2 cellular contexts compared by ENCODE assay signal in genomic region chr1:12202190-12202497, GRCh38.
TF ChIP-seq lines count a peak whose summit lies in the region.

No MANE protein-coding gene starts in this region.

TF ChIP-seq in SK-N-SH, 30 proteins besides CTCF, POLR2A, EP300 and RAD21:
- no peak for TF ChIP-seq FOXM1 (IDR thresholded peaks at IDR 0.05; ENCODE audit: low read depth)
- no peak for TF ChIP-seq GABPA (IDR thresholded peaks at IDR 0.05; ENCODE audit: low read depth)
- no peak for TF ChIP-seq TEAD4 (IDR thresholded peaks at IDR 0.05; ENCODE audit: borderline replicate concordance, insufficient read depth)
- TF ChIP-seq EZH2phosphoT487 (IDR thresholded peaks at IDR 0.05; ENCODE audit: borderline replicate concordance, low read depth), result no peak
- no peak for TF ChIP-seq RXRA (IDR thresholded peaks at IDR 0.05; ENCODE audit: borderline replicate concordance, low read depth)
- TF ChIP-seq FOXJ3 (CRISPR knock-in tag; IDR thresholded peaks at IDR 0.05), result no peak
- no peak for TF ChIP-seq GATA2 (CRISPR knock-in tag; IDR thresholded peaks at IDR 0.05)
- no peak for TF ChIP-seq FOSL2 (IDR thresholded peaks at IDR 0.05; ENCODE audit: borderline replicate concordance, low read depth)
- TF ChIP-seq, protein P1, sequence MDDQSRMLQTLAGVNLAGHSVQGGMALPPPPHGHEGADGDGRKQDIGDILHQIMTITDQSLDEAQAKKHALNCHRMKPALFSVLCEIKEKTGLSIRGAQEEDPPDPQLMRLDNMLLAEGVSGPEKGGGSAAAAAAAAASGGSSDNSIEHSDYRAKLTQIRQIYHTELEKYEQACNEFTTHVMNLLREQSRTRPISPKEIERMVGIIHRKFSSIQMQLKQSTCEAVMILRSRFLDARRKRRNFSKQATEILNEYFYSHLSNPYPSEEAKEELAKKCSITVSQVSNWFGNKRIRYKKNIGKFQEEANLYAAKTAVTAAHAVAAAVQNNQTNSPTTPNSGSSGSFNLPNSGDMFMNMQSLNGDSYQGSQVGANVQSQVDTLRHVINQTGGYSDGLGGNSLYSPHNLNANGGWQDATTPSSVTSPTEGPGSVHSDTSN (IDR thresholded peaks at IDR 0.05), result no peak
- TF ChIP-seq MAX (IDR thresholded peaks at IDR 0.05; ENCODE audit: low read depth), result no peak
- TF ChIP-seq, protein P2, sequence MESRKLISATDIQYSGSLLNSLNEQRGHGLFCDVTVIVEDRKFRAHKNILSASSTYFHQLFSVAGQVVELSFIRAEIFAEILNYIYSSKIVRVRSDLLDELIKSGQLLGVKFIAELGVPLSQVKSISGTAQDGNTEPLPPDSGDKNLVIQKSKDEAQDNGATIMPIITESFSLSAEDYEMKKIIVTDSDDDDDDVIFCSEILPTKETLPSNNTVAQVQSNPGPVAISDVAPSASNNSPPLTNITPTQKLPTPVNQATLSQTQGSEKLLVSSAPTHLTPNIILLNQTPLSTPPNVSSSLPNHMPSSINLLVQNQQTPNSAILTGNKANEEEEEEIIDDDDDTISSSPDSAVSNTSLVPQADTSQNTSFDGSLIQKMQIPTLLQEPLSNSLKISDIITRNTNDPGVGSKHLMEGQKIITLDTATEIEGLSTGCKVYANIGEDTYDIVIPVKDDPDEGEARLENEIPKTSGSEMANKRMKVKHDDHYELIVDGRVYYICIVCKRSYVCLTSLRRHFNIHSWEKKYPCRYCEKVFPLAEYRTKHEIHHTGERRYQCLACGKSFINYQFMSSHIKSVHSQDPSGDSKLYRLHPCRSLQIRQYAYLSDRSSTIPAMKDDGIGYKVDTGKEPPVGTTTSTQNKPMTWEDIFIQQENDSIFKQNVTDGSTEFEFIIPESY (IDR thresholded peaks at IDR 0.05; ENCODE audit: borderline replicate concordance, low read depth), result no peak
- TF ChIP-seq MXI1 (IDR thresholded peaks at IDR 0.05; ENCODE audit: low read depth, low read length), result no peak
- TF ChIP-seq, protein P3, sequence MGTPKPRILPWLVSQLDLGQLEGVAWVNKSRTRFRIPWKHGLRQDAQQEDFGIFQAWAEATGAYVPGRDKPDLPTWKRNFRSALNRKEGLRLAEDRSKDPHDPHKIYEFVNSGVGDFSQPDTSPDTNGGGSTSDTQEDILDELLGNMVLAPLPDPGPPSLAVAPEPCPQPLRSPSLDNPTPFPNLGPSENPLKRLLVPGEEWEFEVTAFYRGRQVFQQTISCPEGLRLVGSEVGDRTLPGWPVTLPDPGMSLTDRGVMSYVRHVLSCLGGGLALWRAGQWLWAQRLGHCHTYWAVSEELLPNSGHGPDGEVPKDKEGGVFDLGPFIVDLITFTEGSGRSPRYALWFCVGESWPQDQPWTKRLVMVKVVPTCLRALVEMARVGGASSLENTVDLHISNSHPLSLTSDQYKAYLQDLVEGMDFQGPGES (IDR thresholded peaks at IDR 0.05; ENCODE audit: low read depth, low read length), result no peak

TF ChIP-seq in SK-N-SH treated with all-trans-retinoic acid at 6 μM for 48 hours, 23 proteins besides CTCF, POLR2A, EP300 and RAD21:
- no peak for TF ChIP-seq ZNF70 (CRISPR knock-in tag; IDR thresholded peaks at IDR 0.05)
- TF ChIP-seq, protein P4, sequence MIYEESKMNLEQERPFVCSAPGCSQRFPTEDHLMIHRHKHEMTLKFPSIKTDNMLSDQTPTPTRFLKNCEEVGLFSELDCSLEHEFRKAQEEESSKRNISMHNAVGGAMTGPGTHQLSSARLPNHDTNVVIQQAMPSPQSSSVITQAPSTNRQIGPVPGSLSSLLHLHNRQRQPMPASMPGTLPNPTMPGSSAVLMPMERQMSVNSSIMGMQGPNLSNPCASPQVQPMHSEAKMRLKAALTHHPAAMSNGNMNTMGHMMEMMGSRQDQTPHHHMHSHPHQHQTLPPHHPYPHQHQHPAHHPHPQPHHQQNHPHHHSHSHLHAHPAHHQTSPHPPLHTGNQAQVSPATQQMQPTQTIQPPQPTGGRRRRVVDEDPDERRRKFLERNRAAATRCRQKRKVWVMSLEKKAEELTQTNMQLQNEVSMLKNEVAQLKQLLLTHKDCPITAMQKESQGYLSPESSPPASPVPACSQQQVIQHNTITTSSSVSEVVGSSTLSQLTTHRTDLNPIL (CRISPR knock-in tag; IDR thresholded peaks at IDR 0.05; ENCODE audit: low read depth), result no peak
- no peak for TF ChIP-seq ZNF565 (CRISPR knock-in tag; conservative IDR thresholded peaks at IDR 0.05; ENCODE audit: low read depth)
- TF ChIP-seq TCF4 (CRISPR knock-in tag; IDR thresholded peaks at IDR 0.05; ENCODE audit: borderline replicate concordance), result no peak
- TF ChIP-seq CSRNP3 (CRISPR knock-in tag; IDR thresholded peaks at IDR 0.05), result no peak
- no peak for TF ChIP-seq BACH2 (CRISPR knock-in tag; IDR thresholded peaks at IDR 0.05; ENCODE audit: borderline replicate concordance)
- no peak for TF ChIP-seq ZFP3 (CRISPR knock-in tag; IDR thresholded peaks at IDR 0.05)
- TF ChIP-seq, protein P5, sequence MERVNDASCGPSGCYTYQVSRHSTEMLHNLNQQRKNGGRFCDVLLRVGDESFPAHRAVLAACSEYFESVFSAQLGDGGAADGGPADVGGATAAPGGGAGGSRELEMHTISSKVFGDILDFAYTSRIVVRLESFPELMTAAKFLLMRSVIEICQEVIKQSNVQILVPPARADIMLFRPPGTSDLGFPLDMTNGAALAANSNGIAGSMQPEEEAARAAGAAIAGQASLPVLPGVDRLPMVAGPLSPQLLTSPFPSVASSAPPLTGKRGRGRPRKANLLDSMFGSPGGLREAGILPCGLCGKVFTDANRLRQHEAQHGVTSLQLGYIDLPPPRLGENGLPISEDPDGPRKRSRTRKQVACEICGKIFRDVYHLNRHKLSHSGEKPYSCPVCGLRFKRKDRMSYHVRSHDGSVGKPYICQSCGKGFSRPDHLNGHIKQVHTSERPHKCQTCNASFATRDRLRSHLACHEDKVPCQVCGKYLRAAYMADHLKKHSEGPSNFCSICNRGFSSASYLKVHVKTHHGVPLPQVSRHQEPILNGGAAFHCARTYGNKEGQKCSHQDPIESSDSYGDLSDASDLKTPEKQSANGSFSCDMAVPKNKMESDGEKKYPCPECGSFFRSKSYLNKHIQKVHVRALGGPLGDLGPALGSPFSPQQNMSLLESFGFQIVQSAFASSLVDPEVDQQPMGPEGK (CRISPR knock-in tag; IDR thresholded peaks at IDR 0.05; ENCODE audit: borderline replicate concordance), result no peak
- no peak for TF ChIP-seq SNAI2 (CRISPR knock-in tag; IDR thresholded peaks at IDR 0.05)
- TF ChIP-seq TOX (CRISPR knock-in tag; IDR thresholded peaks at IDR 0.05; ENCODE audit: borderline replicate concordance), result no peak
- TF ChIP-seq TSHZ2 (CRISPR knock-in tag; IDR thresholded peaks at IDR 0.05), result no peak
- no peak for TF ChIP-seq RARB (CRISPR knock-in tag; IDR thresholded peaks at IDR 0.05)
- TF ChIP-seq, protein P6, sequence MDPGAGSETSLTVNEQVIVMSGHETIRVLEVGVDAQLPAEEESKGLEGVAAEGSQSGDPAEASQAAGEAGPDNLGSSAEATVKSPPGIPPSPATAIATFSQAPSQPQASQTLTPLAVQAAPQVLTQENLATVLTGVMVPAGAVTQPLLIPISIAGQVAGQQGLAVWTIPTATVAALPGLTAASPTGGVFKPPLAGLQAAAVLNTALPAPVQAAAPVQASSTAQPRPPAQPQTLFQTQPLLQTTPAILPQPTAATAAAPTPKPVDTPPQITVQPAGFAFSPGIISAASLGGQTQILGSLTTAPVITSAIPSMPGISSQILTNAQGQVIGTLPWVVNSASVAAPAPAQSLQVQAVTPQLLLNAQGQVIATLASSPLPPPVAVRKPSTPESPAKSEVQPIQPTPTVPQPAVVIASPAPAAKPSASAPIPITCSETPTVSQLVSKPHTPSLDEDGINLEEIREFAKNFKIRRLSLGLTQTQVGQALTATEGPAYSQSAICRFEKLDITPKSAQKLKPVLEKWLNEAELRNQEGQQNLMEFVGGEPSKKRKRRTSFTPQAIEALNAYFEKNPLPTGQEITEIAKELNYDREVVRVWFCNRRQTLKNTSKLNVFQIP (CRISPR knock-in tag; IDR thresholded peaks at IDR 0.05; ENCODE audit: borderline replicate concordance, low read depth), result no peak
- no peak for TF ChIP-seq ZFP30 (CRISPR knock-in tag; IDR thresholded peaks at IDR 0.05)
- TF ChIP-seq ESRRG (CRISPR knock-in tag; IDR thresholded peaks at IDR 0.05), result no peak
TF ChIP-seq in SK-N-SH treated with all-trans-retinoic acid at 6 μM for 48 hours: peak in this region for 0.
